In the genomic region with DNA sequence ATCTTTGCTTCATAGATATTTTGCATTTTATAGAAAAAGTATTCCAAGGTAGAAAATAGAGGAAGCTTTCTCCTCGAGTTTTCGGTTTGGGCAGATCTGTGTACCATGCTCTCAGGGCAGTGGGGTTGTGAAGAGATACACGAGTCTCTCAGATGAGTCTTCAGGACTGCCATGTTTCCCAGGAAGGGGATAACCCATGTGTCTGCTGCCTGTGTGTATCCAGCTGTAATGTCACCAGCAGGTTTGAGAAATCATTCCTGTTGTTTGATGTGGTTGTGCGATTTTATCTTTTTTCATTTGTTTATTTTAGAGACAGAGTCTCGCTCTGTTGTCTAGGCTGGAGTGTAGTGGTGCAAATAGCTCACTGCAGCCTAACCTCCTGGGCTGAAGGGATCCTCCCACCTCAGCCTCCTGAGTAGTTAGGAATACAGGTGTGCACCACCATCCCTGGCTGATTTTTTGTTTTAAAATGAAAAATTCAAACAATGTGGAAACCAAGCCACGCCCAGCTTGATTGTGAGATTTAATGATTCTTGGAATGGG, we compare ENCODE assay signal across 19 cellular contexts. TPM values are rescaled to one million over a fixed set of nuclear protein-coding genes. Genes with fewer than 3 reads are reported as not detected.
DNase-seq lines count a peak whose midpoint lies in the region; ATAC-seq and TF ChIP-seq lines count a peak whose summit lies in the region.
"Had no signal": no experiment of that assay in that cellular context is flagged by ENCODE, and none has a peak within 500 bp of the region (broad histone marks: within the 10 kb centered on the region; RNA-seq: fewer than 3 reads in every experiment).

No MANE protein-coding gene starts in this region.

- H2AFZ ChIP-seq in HCT116 (ENCODE audit: low read depth, low read length, poor library complexity, severe bottlenecking) (no peak overlapping the region), trophoblast cell (ENCODE audit: insufficient read depth, low read length, poor library complexity) (no peak overlapping the region)

- WGBS in trophoblast cell (ENCODE audit: extremely low coverage, insufficient coverage, insufficient read length): no CpG with 5 or more reads among the region's 6 CpGs

- no peak overlapping the region for H2BK12ac ChIP-seq in trophoblast cell (ENCODE audit: low read length)

- no peaks in the 10 kb centered on the region for H3K79me2 ChIP-seq in HCT116 (ENCODE audit: insufficient read depth, low read length)
- no peaks in the 10 kb centered on the region for H3K79me2 ChIP-seq in trophoblast cell (ENCODE audit: control insufficient read depth, insufficient read depth, low read length, poor library complexity)

- H3K9me3 Mint-ChIP-seq in activated B cell treated with CpG ODN at 0.5 μM for 24 hours: no peaks in the 10 kb centered on the region
- H3K9me3 Mint-ChIP-seq: CD14-positive monocyte; CD4-positive, alpha-beta memory T cell had no signal

- H3K18ac ChIP-seq in trophoblast cell (ENCODE audit: low read length): no peak overlapping the region

- H3K27ac ChIP-seq in HCT116 (ENCODE audit: low read depth, low read length) (no peak overlapping the region), trophoblast cell (ENCODE audit: low read depth, low read length) (no peak overlapping the region)
- H3K27ac ChIP-seq: A549, BLaER1 had no signal

- peaks cover 70% of the 10 kb centered on the region for H3K4me1 Mint-ChIP-seq in activated B cell treated with CpG ODN at 0.5 μM for 24 hours

- no peak overlapping the region for H2BK120ac ChIP-seq in trophoblast cell (ENCODE audit: insufficient read depth, low read length, poor library complexity)

- H3K4me3 ChIP-seq in HCT116 (replicated peaks in 1 of 2; ENCODE audit: low read depth in 1 of 2, low read length in 2 of 2) (no peak overlapping the region), trophoblast cell (ENCODE audit: low read depth, low read length) (no peak overlapping the region)
- H3K4me3 ChIP-seq: A549, BLaER1 had no signal

- H3K27me3 ChIP-seq in HCT116 (ENCODE audit: insufficient read depth, low read length) (no peaks in the 10 kb centered on the region), trophoblast cell (ENCODE audit: insufficient read depth, low read length) (no peaks in the 10 kb centered on the region)
- H3K27me3 ChIP-seq: BLaER1 had no signal

- no peaks in the 10 kb centered on the region for H4K20me1 ChIP-seq in HCT116 (ENCODE audit: insufficient read depth)
- H4K20me1 ChIP-seq: BLaER1 had no signal

- no peak overlapping the region for H4K12ac ChIP-seq in trophoblast cell (ENCODE audit: low read depth, low read length)

- H3K36me3 ChIP-seq in HCT116 (ENCODE audit: control insufficient read depth in 1 of 2, insufficient read depth in 2 of 2, low read length in 2 of 2) (no peaks in the 10 kb centered on the region), trophoblast cell (ENCODE audit: control insufficient read depth in 1 of 2, insufficient read depth in 2 of 2, low read length in 2 of 2) (no peaks in the 10 kb centered on the region)
- H3K36me3 ChIP-seq: BLaER1 had no signal

- no peak overlapping the region for H3K14ac ChIP-seq in trophoblast cell (ENCODE audit: low read length)

- no peak overlapping the region for H3K4ac ChIP-seq in trophoblast cell (ENCODE audit: low read depth, low read length)

- H3K27me3 Mint-ChIP-seq in activated B cell treated with CpG ODN at 0.5 μM for 24 hours: no peaks in the 10 kb centered on the region
- H3K27me3 Mint-ChIP-seq: CD4-positive, alpha-beta memory T cell had no signal

- no TSS peak for BruUV-seq in HCT116 (replicated peaks; lab: Mats Ljungman, UMichigan)

- TF ChIP-seq CTCF in HCT116 (IDR thresholded peaks at IDR 0.05 in 2 of 3, conservative IDR thresholded peaks at IDR 0.05 in 1 of 3; ENCODE audit: borderline replicate concordance in 1 of 3, insufficient read depth in 1 of 3, low read depth in 2 of 3, low read length in 2 of 3): no peak
- TF ChIP-seq CTCF in activated B cell treated with CpG ODN at 0.5 μM for 24 hours (IDR thresholded peaks at IDR 0.05): no peak

- DNase-seq in HCT116 (ENCODE audit: low read depth, low spot score): no peak
- peak; percentile 20 for DNase-seq in M059J (ENCODE audit: low read depth)
- no peak for DNase-seq in activated B cell treated with CpG ODN at 0.5 μM for 24 hours
- peak; percentile 67 to 89 for DNase-seq in trophoblast cell
- DNase-seq in A172 (ENCODE audit: low spot score): no peak
- no peak for DNase-seq in dedifferentiated amniotic fluid mesenchymal stem cell (ENCODE audit: extremely low spot score)
- no peak for DNase-seq in NCI-H2107 (lab: John Stamatoyannopoulos, UW)
- DNase-seq: AML-193; CD4-positive, alpha-beta memory T cell; DMS153; GOT3; H7; Karpas-422; KBM-7 had no signal

- ATAC-seq in HCT116 (peak; percentile 27; the same call in 1 of the 2 replicates), activated B cell treated with CpG ODN at 0.5 μM for 24 hours (ENCODE audit: low read depth) (no peak), HG02973 (IDR thresholded peaks at IDR 0.05; ENCODE audit: unreplicated experiment) (no peak)
- ATAC-seq: A549 had no signal

- H3K23ac ChIP-seq in trophoblast cell (ENCODE audit: low read length): no peak overlapping the region

- no peak for TF ChIP-seq RAD21 in HCT116 (IDR thresholded peaks at IDR 0.05; ENCODE audit: low read depth)

- CTCF ChIA-PET in HCT116 (lab: Charles Lee) (no interaction called here), activated B cell treated with CpG ODN at 0.5 μM for 24 hours (lab: Charles Lee) (no interaction called here)

- H3K27ac Mint-ChIP-seq in activated B cell treated with CpG ODN at 0.5 μM for 24 hours: peak overlapping the region; percentile 35
- H3K27ac Mint-ChIP-seq: CD4-positive, alpha-beta memory T cell had no signal

- POLR2A ChIA-PET in HCT116 (lab: Charles Lee): no interaction called here
- POLR2A ChIA-PET in activated B cell treated with CpG ODN at 0.5 μM for 24 hours (lab: Charles Lee): interaction anchor here (1.0 kb wide), 1 partner anchor 10 kb away, joined by 3 read pairs; no protein-coding TSS in a partner anchor

- peak overlapping the region; percentile 5; the same call in 1 of the 2 replicates for H3K4me2 ChIP-seq in HCT116 (ENCODE audit: low read length)
- H3K4me2 ChIP-seq in trophoblast cell (ENCODE audit: low read length): no peak overlapping the region
- H3K4me2 ChIP-seq: A549, BLaER1 had no signal

- no peaks in the 10 kb centered on the region for H3K79me1 ChIP-seq in trophoblast cell (ENCODE audit: low read length)

- peaks cover 19% of the 10 kb centered on the region for H3K36me3 Mint-ChIP-seq in activated B cell treated with CpG ODN at 0.5 μM for 24 hours (ENCODE audit: low read depth)

- intact Hi-C loops in HCT116 (cut with micrococcal nuclease) (no loop called here), activated B cell treated with CpG ODN at 0.5 μM for 24 hours (cut with micrococcal nuclease) (no loop called here)

- H3K9me3 ChIP-seq in HCT116 (ENCODE audit: control insufficient read depth in 1 of 2, insufficient read depth in 1 of 2, low read depth in 1 of 2, low read length in 2 of 2) (no peaks in the 10 kb centered on the region), trophoblast cell (ENCODE audit: insufficient read depth, low read depth, low read length) (no peaks in the 10 kb centered on the region)
- H3K9me3 ChIP-seq: A549, BLaER1 had no signal

- RAD21 ChIA-PET in HCT116 (lab: Charles Lee; ENCODE audit: low non-redundant PET in 1 of 2, low total read pairs in 2 of 2, uncharacterized antibody in 2 of 2, unreplicated experiment in 2 of 2): no interaction called here

- H3K9ac ChIP-seq in HCT116 (ENCODE audit: low read length): no peak overlapping the region
- no peak overlapping the region for H3K9ac ChIP-seq in trophoblast cell (ENCODE audit: low read length)
- H3K9ac ChIP-seq: BLaER1 had no signal

- H2AK5ac ChIP-seq in trophoblast cell (ENCODE audit: low read length): no peak overlapping the region

- H2BK5ac ChIP-seq in trophoblast cell (ENCODE audit: low read depth, low read length, poor library complexity): no peak overlapping the region

- H3K4me3 Mint-ChIP-seq in activated B cell treated with CpG ODN at 0.5 μM for 24 hours: no peak overlapping the region
- H3K4me3 Mint-ChIP-seq: CD14-positive monocyte; CD4-positive, alpha-beta memory T cell had no signal

- H3K4me1 ChIP-seq in HCT116 (ENCODE audit: control insufficient read depth in 1 of 2, insufficient read depth in 2 of 2, low read length in 2 of 2) (peaks cover 4 to 21% of the 10 kb centered on the region in 2 experiments; a peak in 3 of 4 replicates), trophoblast cell (ENCODE audit: control insufficient read depth in 1 of 2, insufficient read depth in 2 of 2, low read length in 2 of 2) (no peaks in the 10 kb centered on the region)
- H3K4me1 ChIP-seq: A549, BLaER1 had no signal

- no peak overlapping the region for H4K91ac ChIP-seq in trophoblast cell (ENCODE audit: low read depth, low read length)

- H4K8ac ChIP-seq in trophoblast cell (ENCODE audit: low read depth, low read length): no peak overlapping the region

- H3K9me2 ChIP-seq in HCT116 (ENCODE audit: insufficient read depth): no peaks in the 10 kb centered on the region

- no peak for TF ChIP-seq POLR2A in HCT116 (IDR thresholded peaks at IDR 0.05; ENCODE audit: borderline replicate concordance, extremely low read depth, insufficient read depth, insufficient read length)

TF ChIP-seq in HCT116, 20 proteins besides CTCF, POLR2A, EP300 and RAD21:
- TF ChIP-seq EGR1 (IDR thresholded peaks at IDR 0.05; ENCODE audit: low read depth): no peak
- no peak for TF ChIP-seq ZFX (IDR thresholded peaks at IDR 0.05)
- no peak for TF ChIP-seq ELF1 (IDR thresholded peaks at IDR 0.05; ENCODE audit: borderline replicate concordance, low read depth)
- no peak for TF ChIP-seq SRF (IDR thresholded peaks at IDR 0.05; ENCODE audit: low read depth)
- TF ChIP-seq, protein P1, sequence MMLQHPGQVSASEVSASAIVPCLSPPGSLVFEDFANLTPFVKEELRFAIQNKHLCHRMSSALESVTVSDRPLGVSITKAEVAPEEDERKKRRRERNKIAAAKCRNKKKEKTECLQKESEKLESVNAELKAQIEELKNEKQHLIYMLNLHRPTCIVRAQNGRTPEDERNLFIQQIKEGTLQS (IDR thresholded peaks at IDR 0.05): no peak
- TF ChIP-seq SIN3A (IDR thresholded peaks at IDR 0.05; ENCODE audit: low read depth): no peak
TF ChIP-seq in HCT116: peak in this region for 0.

RNA-seq across cellular contexts. Expression of a gene that starts 48.9 kb away (rescaled TPM):
- total RNA-seq in HCT116 (2021; ENCODE audit: unreplicated experiment) (26.9 TPM), activated B cell treated with CpG ODN at 0.5 μM for 24 hours (28.9 and 32.3 TPM in 2 replicates)
- 11.0 and 17.2 TPM in 2 replicates for polyA plus RNA-seq in HCT116 (2012)
- 8.6 and 10.2 TPM in 2 replicates for total RNA-seq in M059J (2014; rRNA removed; shearing (Covaris generic))
- 14.7 and 15.0 TPM in 2 replicates for polyA plus RNA-seq in trophoblast cell (2013)
- total RNA-seq in A172 (2014; rRNA removed; shearing (Covaris generic)): 23.2 and 28.9 TPM in 2 replicates
- total RNA-seq: HT-29 had no signal

Comparison
In these comparisons a context has a peak if more than half of its experiments do, and no peak if none do; other contexts are left out.
1. DNase-seq: peak in M059J (single experiment) and trophoblast cell (2 of 2); none in HCT116 (single experiment), activated B cell treated with CpG ODN at 0.5 μM for 24 hours (single experiment), A172 (single experiment), dedifferentiated amniotic fluid mesenchymal stem cell (single experiment) and NCI-H2107 (single experiment).